Comparison of ENCODE assay signal across 8 cellular contexts in genomic region chr5:17216974-17217325, GRCh38. TPM values are rescaled to one million over a fixed set of nuclear protein-coding genes. Genes with fewer than 3 reads are reported as not detected.
DNase-seq lines count a peak whose midpoint lies in the region; ATAC-seq and TF ChIP-seq lines count a peak whose summit lies in the region.

No MANE protein-coding gene starts in this region.

- peak overlapping the region; percentile 95 for H3K4me2 ChIP-seq in mesendoderm (ENCODE audit: low read length)

- no peak for ATAC-seq in central memory CD8-positive, alpha-beta T cell (replicated peaks; ENCODE audit: extremely low read depth, poor library complexity, severe bottlenecking)
- ATAC-seq in activated CD4-positive, CD25-positive, alpha-beta regulatory T cell treated with anti-CD3 and anti-CD28 coated beads, Interleukin-2, amount 50 U/mL, for 24 hours: no peak
- no peak for ATAC-seq in activated CD8-positive, alpha-beta memory T cell treated with anti-CD3 and anti-CD28 coated beads, Interleukin-2, amount 10 ng/mL, durations not matched to agents 7 days and 5 days

- H3K23ac ChIP-seq in mesendoderm (ENCODE audit: low read length): no peak overlapping the region

- H3K9me3 Mint-ChIP-seq in central memory CD8-positive, alpha-beta T cell: no peaks in the 10 kb centered on the region
- no peaks in the 10 kb centered on the region for H3K9me3 Mint-ChIP-seq in activated CD8-positive, alpha-beta memory T cell treated with anti-CD3 and anti-CD28 coated beads, Interleukin-2, amount 10 ng/mL, durations not matched to agents 7 days and 5 days (ENCODE audit: low read depth)

- no peak overlapping the region for H2BK15ac ChIP-seq in mesendoderm (replicated peaks; ENCODE audit: low read depth)

- no peak overlapping the region for H2BK120ac ChIP-seq in mesendoderm (ENCODE audit: low read depth, low read length)

- H3K4me1 Mint-ChIP-seq in central memory CD8-positive, alpha-beta T cell: no peaks in the 10 kb centered on the region
- peaks cover 4% of the 10 kb centered on the region for H3K4me1 Mint-ChIP-seq in activated CD8-positive, alpha-beta memory T cell treated with anti-CD3 and anti-CD28 coated beads, Interleukin-2, amount 10 ng/mL, durations not matched to agents 7 days and 5 days

- H4K5ac ChIP-seq in mesendoderm (ENCODE audit: low read length): no peak overlapping the region

- peak overlapping the region; percentile 61 for H3K4me3 Mint-ChIP-seq in central memory CD8-positive, alpha-beta T cell
- no peak overlapping the region for H3K4me3 Mint-ChIP-seq in activated CD8-positive, alpha-beta memory T cell treated with anti-CD3 and anti-CD28 coated beads, Interleukin-2, amount 10 ng/mL, durations not matched to agents 7 days and 5 days

- CTCF ChIA-PET in activated CD8-positive, alpha-beta memory T cell treated with anti-CD3 and anti-CD28 coated beads, Interleukin-2, amount 10 ng/mL, durations not matched to agents 7 days and 5 days (lab: Charles Lee): interaction anchor here (1.3 kb wide), 1 partner anchor 8 kb away, joined by 4 read pairs; no protein-coding TSS in a partner anchor

- H3K18ac ChIP-seq in mesendoderm (ENCODE audit: low read length): peak overlapping the region; percentile 70

- no peak overlapping the region for H4K8ac ChIP-seq in mesendoderm (ENCODE audit: low read depth, low read length)

- peak overlapping the region; percentile 54 for H3K4me3 ChIP-seq in mesendoderm (ENCODE audit: low read length)
- peak overlapping the region; percentile 63 to 68 for H3K4me3 ChIP-seq in vagina

- H3K9me3 ChIP-seq in vagina: no peaks in the 10 kb centered on the region

- no peak overlapping the region for H3K27ac ChIP-seq in mesendoderm (ENCODE audit: low read depth, low read length)
- H3K27ac ChIP-seq in vagina: peak overlapping the region; percentile 77

- intact Hi-C loops in vagina (cut with DNase I): loop anchor here (5.0 kb wide), 1 partner anchor 1090 kb away; no protein-coding TSS in a partner anchor

- H3K27me3 ChIP-seq in mesendoderm (ENCODE audit: insufficient read depth, low read length, poor library complexity) (no peaks in the 10 kb centered on the region), vagina (no peaks in the 10 kb centered on the region)

- TF ChIP-seq CTCF in vagina (IDR thresholded peaks at IDR 0.05): no peak

- H2BK5ac ChIP-seq in mesendoderm (ENCODE audit: low read length): no peak overlapping the region

- no peak overlapping the region for H3K4ac ChIP-seq in mesendoderm (ENCODE audit: low read depth, low read length)

- H3K4me1 ChIP-seq in mesendoderm (ENCODE audit: control insufficient read depth, low read depth, low read length): peaks cover 2% of the 10 kb centered on the region
- H3K4me1 ChIP-seq in vagina: peaks cover 16% of the 10 kb centered on the region

- H3K27ac Mint-ChIP-seq in central memory CD8-positive, alpha-beta T cell (ENCODE audit: low read depth): no peak overlapping the region
- no peak overlapping the region for H3K27ac Mint-ChIP-seq in activated CD8-positive, alpha-beta memory T cell treated with anti-CD3 and anti-CD28 coated beads, Interleukin-2, amount 10 ng/mL, durations not matched to agents 7 days and 5 days

- H3K79me1 ChIP-seq in mesendoderm (ENCODE audit: low read length): no peaks in the 10 kb centered on the region

- no peak overlapping the region for H2AK5ac ChIP-seq in mesendoderm (ENCODE audit: low read length)

- H3K27me3 Mint-ChIP-seq in central memory CD8-positive, alpha-beta T cell: peaks cover 23% of the 10 kb centered on the region
- peaks cover 46% of the 10 kb centered on the region for H3K27me3 Mint-ChIP-seq in activated CD8-positive, alpha-beta memory T cell treated with anti-CD3 and anti-CD28 coated beads, Interleukin-2, amount 10 ng/mL, durations not matched to agents 7 days and 5 days

- H3K36me3 Mint-ChIP-seq in central memory CD8-positive, alpha-beta T cell (ENCODE audit: insufficient read depth): peaks cover 1% of the 10 kb centered on the region
- H3K36me3 Mint-ChIP-seq in activated CD8-positive, alpha-beta memory T cell treated with anti-CD3 and anti-CD28 coated beads, Interleukin-2, amount 10 ng/mL, durations not matched to agents 7 days and 5 days: peaks cover 2% of the 10 kb centered on the region

- H3K56ac ChIP-seq in mesendoderm (ENCODE audit: low read length): peak overlapping the region; percentile 66

- peak overlapping the region; percentile 33 for H3K9ac ChIP-seq in mesendoderm (ENCODE audit: low read length)

- H3K36me3 ChIP-seq in mesendoderm (ENCODE audit: control insufficient read depth, insufficient read depth, low read length): no peaks in the 10 kb centered on the region
- H3K36me3 ChIP-seq in vagina: no peaks in the 10 kb centered on the region

- no peak for TF ChIP-seq POLR2A in vagina (IDR thresholded peaks at IDR 0.05)

- peaks cover 29% of the 10 kb centered on the region for H3K79me2 ChIP-seq in mesendoderm (ENCODE audit: control insufficient read depth, insufficient read depth, low read length)

- DNase-seq in EL (peak; percentile 66), NCI-H1092 (lab: John Stamatoyannopoulos, UW) (peak; percentile 78), mesendoderm (peak; percentile 78), vagina (ENCODE audit: extremely low spot score in 2 of 2) (no peak), HuH-7 (ENCODE audit: low spot score) (no peak)
- no peak for DNase-seq in central memory CD8-positive, alpha-beta T cell (ENCODE audit: low spot score in 2 of 2)
- DNase-seq in activated CD8-positive, alpha-beta memory T cell treated with anti-CD3 and anti-CD28 coated beads, Interleukin-2, amount 10 ng/mL, durations not matched to agents 7 days and 5 days: no peak

- WGBS in mesendoderm (ENCODE audit: extremely low coverage, insufficient coverage, low lambda C conversion rate): no CpG with 5 or more reads among the region's 14 CpGs

RNA-seq across cellular contexts. Expression of gene BASP1, which starts 0.5 kb away (rescaled TPM):
- 176 TPM for polyA plus RNA-seq in mesendoderm (2013, experiment 1 of 2)
- polyA plus RNA-seq in mesendoderm (2013, experiment 2 of 2): 185 TPM
- 46.4 TPM for total RNA-seq in vagina
- total RNA-seq in activated CD8-positive, alpha-beta memory T cell treated with anti-CD3 and anti-CD28 coated beads, Interleukin-2, amount 10 ng/mL, durations not matched to agents 7 days and 5 days: under 1 TPM in 1 of 2 experiments, not detected in 1; 0.75 TPM

Comparison
In these comparisons a context has a peak if more than half of its experiments do, and no peak if none do; other contexts are left out.
1. DNase-seq: peak in EL (single experiment), NCI-H1092 (single experiment) and mesendoderm (single experiment); none in central memory CD8-positive, alpha-beta T cell (0 of 2), vagina (0 of 2), activated CD8-positive, alpha-beta memory T cell treated with anti-CD3 and anti-CD28 coated beads, Interleukin-2, amount 10 ng/mL, durations not matched to agents 7 days and 5 days (single experiment) and HuH-7 (single experiment).
2. RNA of gene BASP1, which starts 0.5 kb away (total RNA-seq): 46.4 TPM in vagina (single experiment); 0.75 TPM in activated CD8-positive, alpha-beta memory T cell treated with anti-CD3 and anti-CD28 coated beads, Interleukin-2, amount 10 ng/mL, durations not matched to agents 7 days and 5 days; every median in the first group is over 10 times any median in the second.